In genomic region chr9:93126151-93126781, GRCh38 we compare ENCODE assay signal across 10 cellular contexts. TPM values are rescaled to one million over a fixed set of nuclear protein-coding genes. Genes with fewer than 3 reads are reported as not detected.
DNase-seq lines count a peak whose midpoint lies in the region; ATAC-seq, FAIRE-seq and TF ChIP-seq lines count a peak whose summit lies in the region.
"Had no signal": no experiment of that assay in that cellular context is flagged by ENCODE, and none has a peak within 500 bp of the region (broad histone marks: within the 10 kb centered on the region; RNA-seq: fewer than 3 reads in every experiment).

No MANE protein-coding gene starts in this region.

- peak; percentile 61 for DNase-seq in RWPE2 (ENCODE audit: low spot score)
- no peak for DNase-seq in esophagus squamous epithelium (lab: John Stamatoyannopoulos, UW)
- DNase-seq in pancreas, result peak in 5 of 6 donors; percentile 2 to 67 (median 31)
- no peak for DNase-seq in OCI-LY7 (ENCODE audit: low spot score)
- DNase-seq in hippocampal formation (lab: John Stamatoyannopoulos, UW), result no peak
- no peak for DNase-seq in effector CD4-positive, alpha-beta T cell
- DNase-seq: foreskin melanocyte had no signal

- no peaks in the 10 kb centered on the region for H3K9me2 ChIP-seq in OCI-LY7 (ENCODE audit: insufficient read depth, low read length)

- H3K4me2 ChIP-seq in BLaER1 treated with 17β-estradiol and CSF1 and Interleukin-3, amounts not matched to agents 10 nM and 100 nM, result peak overlapping the region; percentile 82 to 100 (median 98)
- no peak overlapping the region for H3K4me2 ChIP-seq in OCI-LY7 (ENCODE audit: low read length)

- H3K9me3 ChIP-seq in BLaER1 treated with 17β-estradiol and CSF1 and Interleukin-3, amounts not matched to agents 10 nM and 100 nM (replicated peaks in 1 of 11), result no peaks in the 10 kb centered on the region
- H3K9me3 ChIP-seq in RWPE2 (ENCODE audit: severe bottlenecking) (no peaks in the 10 kb centered on the region), esophagus squamous epithelium (no peaks in the 10 kb centered on the region), pancreas (no peaks in the 10 kb centered on the region), OCI-LY7 (ENCODE audit: low read length) (no peaks in the 10 kb centered on the region)

- H3K4me3 ChIP-seq in BLaER1 treated with 17β-estradiol and CSF1 and Interleukin-3, amounts not matched to agents 10 nM and 100 nM, result peak overlapping the region in 2 of 10 experiments; percentile 27 to 50; a peak in 3 of 20 replicates
- H3K4me3 ChIP-seq in RWPE2 (ENCODE audit: severe bottlenecking) (no peak overlapping the region), esophagus squamous epithelium (peak overlapping the region in 1 of 4 donors; percentile 29), pancreas (no peak overlapping the region), OCI-LY7 (ENCODE audit: low read depth, low read length, poor library complexity, severe bottlenecking) (no peak overlapping the region)

- 72 to 84% methylated on average over 13 to 18 of the region's 23 CpGs for WGBS in esophagus squamous epithelium, 2 donors
- WGBS in pancreas, 2 donors, result 88 to 89% methylated on average over 23 of the region's 23 CpGs

- POLR2A ChIA-PET in OCI-LY7 (lab: Charles Lee), result interaction anchor here (0.6 kb wide), 1 partner anchor 19 kb away, joined by 6 read pairs; no protein-coding TSS in a partner anchor

- FAIRE-seq in pancreas (lab: Jason Lieb, UNC), result no peak
- FAIRE-seq: H54 had no signal

- H4K20me1 ChIP-seq in BLaER1 treated with 17β-estradiol and CSF1 and Interleukin-3, amounts not matched to agents 10 nM and 100 nM, result peaks cover 0 to 80% (median 56%) of the 10 kb centered on the region in 11 experiments; a peak in 15 of 22 replicates
- no peaks in the 10 kb centered on the region for H4K20me1 ChIP-seq in OCI-LY7 (ENCODE audit: insufficient read depth, low read length)

- H3K4me1 ChIP-seq in BLaER1 treated with 17β-estradiol and CSF1 and Interleukin-3, amounts not matched to agents 10 nM and 100 nM, result peaks cover 63 to 100% (median 68%) of the 10 kb centered on the region in 10 experiments
- H3K4me1 ChIP-seq in RWPE2 (ENCODE audit: insufficient read depth, poor library complexity, severe bottlenecking), result peaks cover 8% of the 10 kb centered on the region
- peaks cover 48 to 66% (median 57%) of the 10 kb centered on the region in 3 donors for H3K4me1 ChIP-seq in esophagus squamous epithelium
- H3K4me1 ChIP-seq in pancreas, result peaks cover 0 to 4% (median 0%) of the 10 kb centered on the region in 3 donors
- H3K4me1 ChIP-seq in OCI-LY7 (ENCODE audit: insufficient read depth, low read length, poor library complexity, severe bottlenecking), result peaks cover 11% of the 10 kb centered on the region

- intact Hi-C loops in esophagus squamous epithelium (cut with DNase I), result no loop called here
- intact Hi-C loops in pancreas (cut with DNase I), result no loop called here
- intact Hi-C loops in OCI-LY7 (cut with micrococcal nuclease; ENCODE audit: unreplicated experiment), result no loop called here

- ATAC-seq in RWPE2 (ENCODE audit: low read depth) (no peak), pancreas (no peak), GM18909 (IDR thresholded peaks at IDR 0.05; ENCODE audit: poor library complexity, unreplicated experiment) (no peak)

- no TSS peak for BruUV-seq in OCI-LY7 (replicated peaks; lab: Mats Ljungman, UMichigan)

- TF ChIP-seq CTCF in RWPE2 (IDR thresholded peaks at IDR 0.05; ENCODE audit: poor library complexity, severe bottlenecking), result no peak
- TF ChIP-seq CTCF in esophagus squamous epithelium (IDR thresholded peaks at IDR 0.05), result no peak
- TF ChIP-seq CTCF in pancreas (IDR thresholded peaks at IDR 0.05), result no peak
- TF ChIP-seq CTCF in OCI-LY7 (conservative IDR thresholded peaks at IDR 0.05; ENCODE audit: low read length), result no peak

- H3K36me3 ChIP-seq in BLaER1 treated with 17β-estradiol and CSF1 and Interleukin-3, amounts not matched to agents 10 nM and 100 nM, result peaks cover 43 to 93% (median 60%) of the 10 kb centered on the region in 11 experiments
- peaks cover 5% of the 10 kb centered on the region; the same call in 1 of the 2 replicates for H3K36me3 ChIP-seq in RWPE2 (ENCODE audit: low read depth)
- peaks cover 6 to 40% (median 7%) of the 10 kb centered on the region in 3 donors for H3K36me3 ChIP-seq in esophagus squamous epithelium
- peaks cover 0 to 21% (median 9%) of the 10 kb centered on the region in 3 donors for H3K36me3 ChIP-seq in pancreas
- H3K36me3 ChIP-seq in OCI-LY7 (ENCODE audit: insufficient read depth, low read length), result no peaks in the 10 kb centered on the region

- TF ChIP-seq POLR2A in esophagus squamous epithelium (IDR thresholded peaks at IDR 0.05), result no peak

- H3K27me3 ChIP-seq in BLaER1 treated with 17β-estradiol and CSF1 and Interleukin-3, amounts not matched to agents 10 nM and 100 nM, result no peaks in the 10 kb centered on the region
- no peaks in the 10 kb centered on the region for H3K27me3 ChIP-seq in RWPE2 (ENCODE audit: insufficient read depth, poor library complexity, severe bottlenecking)
- no peaks in the 10 kb centered on the region for H3K27me3 ChIP-seq in esophagus squamous epithelium
- no peaks in the 10 kb centered on the region for H3K27me3 ChIP-seq in pancreas

- peak overlapping the region; percentile 54 to 97 (median 66); a peak in 19 of 22 replicates for H3K9ac ChIP-seq in BLaER1 treated with 17β-estradiol and CSF1 and Interleukin-3, amounts not matched to agents 10 nM and 100 nM

- peak overlapping the region; percentile 43 to 94 (median 71); a peak in 18 of 22 replicates for H3K27ac ChIP-seq in BLaER1 treated with 17β-estradiol and CSF1 and Interleukin-3, amounts not matched to agents 10 nM and 100 nM
- H3K27ac ChIP-seq in RWPE2 (ENCODE audit: poor library complexity, severe bottlenecking) (no peak overlapping the region), esophagus squamous epithelium (peak overlapping the region; percentile 18 to 97 (median 86)), pancreas (no peak overlapping the region), OCI-LY7 (ENCODE audit: low read depth, low read length, poor library complexity, severe bottlenecking) (no peak overlapping the region)

- CTCF ChIA-PET in OCI-LY7 (lab: Charles Lee; ENCODE audit: unreplicated experiment), result no interaction called here

- H2AFZ ChIP-seq in OCI-LY7 (ENCODE audit: low read length), result no peak overlapping the region

- H3K79me2 ChIP-seq in OCI-LY7 (ENCODE audit: insufficient read depth, low read depth, low read length), result no peaks in the 10 kb centered on the region

RNA-seq across cellular contexts. Expression of gene NINJ1, which starts 7.8 kb away (rescaled TPM):
- 10 to 100 TPM; 12.6 to 61.3 (median 31.4) TPM for total RNA-seq in esophagus squamous epithelium
- 10 to 100 TPM; 15.6 to 33.2 (median 19.3) TPM for total RNA-seq in pancreas
- 10 to 100 TPM; 26.2 to 28.1 TPM for polyA plus RNA-seq in pancreas
- total RNA-seq in OCI-LY7 (2014; rRNA removed; shearing (Covaris generic)), result 6.2 and 13.3 TPM in 2 replicates
- 18.1 and 18.3 TPM in 2 replicates for total RNA-seq in OCI-LY7 (2022)

RNA-seq across cellular contexts. Expression of gene CARD19, which starts 30.2 kb away (rescaled TPM):
- total RNA-seq in esophagus squamous epithelium, result 10 to 100 TPM; 16.2 to 37.8 (median 29.0) TPM
- total RNA-seq in pancreas, result 10 to 100 TPM in 1 of 6 donors, 1 to 10 TPM in 5; 4.3 to 11.0 (median 7.0) TPM
- 10 to 100 TPM; 15.7 to 20.4 TPM for polyA plus RNA-seq in pancreas
- 18.4 and 26.8 TPM in 2 replicates for total RNA-seq in OCI-LY7 (2014; rRNA removed; shearing (Covaris generic))
- total RNA-seq in OCI-LY7 (2022), result 13.4 and 15.8 TPM in 2 replicates

RNA-seq across cellular contexts. Expression of gene WNK2, which starts 57.7 kb away (rescaled TPM):
- total RNA-seq in esophagus squamous epithelium, result 1 to 10 TPM in 3 of 4 donors, under 1 TPM in 1; 0.40 to 8.8 (median 5.2) TPM
- total RNA-seq in pancreas, result 100 to 1,000 TPM in 1 of 6 donors, 10 to 100 TPM in 5; 53.5 to 114 (median 89.4) TPM
- polyA plus RNA-seq in pancreas, result 100 to 1,000 TPM in 1 of 2 donors, 10 to 100 TPM in 1; 77.4 to 121 TPM
- 118 and 142 TPM in 2 replicates for total RNA-seq in OCI-LY7 (2014; rRNA removed; shearing (Covaris generic))
- 176 and 194 TPM in 2 replicates for total RNA-seq in OCI-LY7 (2022)

Comparison
In these comparisons a context has a peak if more than half of its experiments do, and no peak if none do; other contexts are left out.
1. H3K27ac ChIP-seq: peak in BLaER1 treated with 17β-estradiol and CSF1 and Interleukin-3, amounts not matched to agents 10 nM and 100 nM (11 of 11) and esophagus squamous epithelium (4 of 4); none in RWPE2 (single experiment), pancreas (0 of 4) and OCI-LY7 (single experiment).
2. DNase-seq: peak in RWPE2 (single experiment) and pancreas (5 of 6); none in esophagus squamous epithelium (single experiment), OCI-LY7 (single experiment), hippocampal formation (0 of 2) and effector CD4-positive, alpha-beta T cell (single experiment).
3. RNA of gene WNK2, which starts 57.7 kb away (total RNA-seq): 118 to 194 TPM in OCI-LY7 and 53.5 to 114 TPM in pancreas; 0.40 to 8.8 TPM in esophagus squamous epithelium; every median in the first group is over 4 times any median in the second.